In genomic region chr5:100595152-100595811, GRCh38 we compare ENCODE assay signal across 12 cellular contexts.
A peak's percentile ranks its signal among the peaks of the same experiment; 100 is the strongest.
DNase-seq lines count a peak whose midpoint lies in the region; ATAC-seq and TF ChIP-seq lines count a peak whose summit lies in the region.
"Had no signal": no experiment of that assay in that cellular context is flagged by ENCODE, and none has a peak within 500 bp of the region (broad histone marks: within the 10 kb centered on the region; RNA-seq: fewer than 3 reads in every experiment).

No MANE protein-coding gene starts in this region.

- no peaks in the 10 kb centered on the region for H4K20me1 ChIP-seq in KMS-11 (ENCODE audit: insufficient read depth)
- H4K20me1 ChIP-seq in mammary epithelial cell (ENCODE audit: insufficient read depth, low read length) = no peaks in the 10 kb centered on the region

- H3K9me3 ChIP-seq in mammary epithelial cell (replicated peaks; ENCODE audit: insufficient read depth, low read length) = no peaks in the 10 kb centered on the region
- H3K9me3 ChIP-seq: ovary, uterus had no signal

- no TSS peak for BruUV-seq in mammary epithelial cell (replicated peaks; lab: Mats Ljungman, UMichigan)

- H3K36me3 Mint-ChIP-seq in immature natural killer cell = peaks cover 0 to 7% (median 0%) of the 10 kb centered on the region in 3 donors
- H3K36me3 Mint-ChIP-seq: CD4-positive, CD25-positive, alpha-beta regulatory T cell had no signal

- H2AFZ ChIP-seq in KMS-11 (ENCODE audit: low read depth) (peak overlapping the region; percentile 25; the same call in 1 of the 2 replicates), mammary epithelial cell (ENCODE audit: low read depth, low read length) (peak overlapping the region; percentile 49)

- no peak for ATAC-seq in left lobe of liver

- H3K4me1 ChIP-seq in KMS-11 (ENCODE audit: low read depth, poor library complexity, severe bottlenecking) (peaks cover 21% of the 10 kb centered on the region), mammary epithelial cell (ENCODE audit: insufficient read depth, low read length) (no peaks in the 10 kb centered on the region)
- H3K4me1 ChIP-seq: uterus had no signal

- no peaks in the 10 kb centered on the region for H3K79me2 ChIP-seq in KMS-11 (ENCODE audit: insufficient read depth, low read depth)
- no peaks in the 10 kb centered on the region for H3K79me2 ChIP-seq in mammary epithelial cell (ENCODE audit: insufficient read depth, low read length)

- intact Hi-C loops in mammary epithelial cell (cut with micrococcal nuclease) = no loop called here

- no peaks in the 10 kb centered on the region for H3K9me3 Mint-ChIP-seq in immature natural killer cell
- H3K9me3 Mint-ChIP-seq: CD4-positive, CD25-positive, alpha-beta regulatory T cell; dendritic cell treated with granulocyte-macrophage colony-stimulating factor and Interleukin-4, amounts not matched to agents 40 ng/mL and 50 ng/mL, for 4 days had no signal

- WGBS in mammary epithelial cell (ENCODE audit: low coverage, missing lambda C conversion rate) = 56% methylated on average over 7 of the region's 7 CpGs

- H3K27ac Mint-ChIP-seq in immature natural killer cell = no peak overlapping the region
- H3K27ac Mint-ChIP-seq: CD4-positive, CD25-positive, alpha-beta regulatory T cell; dendritic cell treated with granulocyte-macrophage colony-stimulating factor and Interleukin-4, amounts not matched to agents 40 ng/mL and 50 ng/mL, for 4 days had no signal

- H3K36me3 ChIP-seq in KMS-11 (ENCODE audit: insufficient read depth) (no peaks in the 10 kb centered on the region), mammary epithelial cell (ENCODE audit: insufficient read depth, low read length) (no peaks in the 10 kb centered on the region)
- H3K36me3 ChIP-seq: ovary, uterus had no signal

- CTCF ChIA-PET in mammary epithelial cell (lab: Charles Lee; ENCODE audit: low non-redundant PET) = no interaction called here

- H3K27me3 ChIP-seq in KMS-11 (ENCODE audit: insufficient read depth, low read depth) = no peaks in the 10 kb centered on the region
- no peaks in the 10 kb centered on the region for H3K27me3 ChIP-seq in mammary epithelial cell (ENCODE audit: insufficient read depth, low read length)
- H3K27me3 ChIP-seq: ovary, uterus had no signal

- dilution Hi-C loops in mammary epithelial cell (cut with HindIII; ENCODE audit: low sequenced_read_pairs) = no loop called here

- H3K4me3 Mint-ChIP-seq in immature natural killer cell = no peak overlapping the region
- H3K4me3 Mint-ChIP-seq: CD4-positive, CD25-positive, alpha-beta regulatory T cell; dendritic cell treated with granulocyte-macrophage colony-stimulating factor and Interleukin-4, amounts not matched to agents 40 ng/mL and 50 ng/mL, for 4 days had no signal

- H3K9ac ChIP-seq in KMS-11 (no peak overlapping the region), mammary epithelial cell (ENCODE audit: insufficient read depth, low read length) (no peak overlapping the region)

- H3K4me2 ChIP-seq in KMS-11 (peak overlapping the region; percentile 30), mammary epithelial cell (ENCODE audit: insufficient read depth, low read depth, low read length) (peak overlapping the region; percentile 72)

- no peak overlapping the region for H3K4me3 ChIP-seq in KMS-11 (IDR thresholded peaks at IDR 0.05; ENCODE audit: insufficient read depth, low read depth, low read length)
- no peak overlapping the region for H3K4me3 ChIP-seq in mammary epithelial cell (replicated peaks in 1 of 3; ENCODE audit: insufficient read depth in 1 of 3, low read depth in 2 of 3, low read length in 3 of 3)
- H3K4me3 ChIP-seq: ovary, uterus had no signal

- H3K27ac ChIP-seq in KMS-11 (peak overlapping the region; percentile 10; the same call in 1 of the 2 replicates), mammary epithelial cell (ENCODE audit: insufficient read depth, low read depth, low read length) (no peak overlapping the region)
- H3K27ac ChIP-seq: ovary, uterus had no signal

- no peaks in the 10 kb centered on the region for H3K4me1 Mint-ChIP-seq in immature natural killer cell

- in situ Hi-C loops in mammary epithelial cell (cut with MboI; ENCODE audit: low sequenced_read_pairs in 2 of 2) = no loop called here

- TF ChIP-seq CTCF in KMS-11 (conservative IDR thresholded peaks at IDR 0.05; ENCODE audit: low read depth, low read length) = no peak
- no peak for TF ChIP-seq CTCF in mammary epithelial cell (conservative IDR thresholded peaks at IDR 0.05 in 1 of 2, IDR thresholded peaks at IDR 0.05 in 1 of 2; ENCODE audit: extremely low read depth in 1 of 2, insufficient read depth in 1 of 2, low read depth in 1 of 2, low read length in 2 of 2)

- DNase-seq in A172 (ENCODE audit: low spot score) = peak; percentile 91
- DNase-seq in mammary epithelial cell = peak; percentile 88
- DNase-seq in kidney glomerular epithelial cell (lab: John Stamatoyannopoulos, UW) = peak; percentile 63
- DNase-seq in Kasumi-1 (lab: John Stamatoyannopoulos, UW) = no peak
- no peak for DNase-seq in activated CD4-positive, alpha-beta T cell treated with anti-CD3 and anti-CD28 coated beads for 48 hours
- DNase-seq in immature natural killer cell = no peak
- DNase-seq in left lobe of liver (ENCODE audit: low spot score) = no peak
- DNase-seq: CD4-positive, CD25-positive, alpha-beta regulatory T cell had no signal

- H3K27me3 Mint-ChIP-seq in immature natural killer cell (ENCODE audit: low read depth in 3 of 3) = peaks cover 0 to 1% (median 0%) of the 10 kb centered on the region in 3 donors
- H3K27me3 Mint-ChIP-seq: CD4-positive, CD25-positive, alpha-beta regulatory T cell; dendritic cell treated with granulocyte-macrophage colony-stimulating factor and Interleukin-4, amounts not matched to agents 40 ng/mL and 50 ng/mL, for 4 days had no signal

Comparison
In these comparisons a context has a peak if more than half of its experiments do, and no peak if none do; other contexts are left out.
1. DNase-seq: peak in A172 (single experiment), mammary epithelial cell (single experiment) and kidney glomerular epithelial cell (single experiment); none in Kasumi-1 (0 of 2), activated CD4-positive, alpha-beta T cell treated with anti-CD3 and anti-CD28 coated beads for 48 hours (single experiment), immature natural killer cell (0 of 3) and left lobe of liver (single experiment).